ENCODE assay signal across 26 cellular contexts in genomic region chr20:61455508-61456215, GRCh38.
"Had no signal": no experiment of that assay in that cellular context is flagged by ENCODE, and none has a peak within 500 bp of the region (broad histone marks: within the 10 kb centered on the region; RNA-seq: fewer than 3 reads in every experiment).

No MANE protein-coding gene starts in this region.

- H3K4me1 ChIP-seq: Peyer's patch, SJSA1 had no signal

- ATAC-seq: K562, PC-3, T-cell had no signal

- H3K36me3 Mint-ChIP-seq: IgD-negative memory B cell, T-cell had no signal

- H3K4me3 ChIP-seq: K562, Peyer's patch, SJSA1, SK-N-MC had no signal

- FAIRE-seq: K562 had no signal

- H3K27ac ChIP-seq: KMS-11, Peyer's patch, SJSA1, SK-N-MC had no signal

- H3K27ac Mint-ChIP-seq: IgD-negative memory B cell, T-cell had no signal

- DNase-seq: Kasumi-1, MV-4-11, NCI-H1048, NCI-H1105, NCI-H1436 treated with DMSO at 0.1 percent for 48 hours, NCI-H1694 treated with DMSO at 0.1 percent for 48 hours, NCI-H1930, NCI-H2081, NCI-H2171, NCI-H226, NCI-H446, NCI-H510A, NCI-H524 treated with DMSO at 0.1 percent for 48 hours, NCI-H69, NCI-H774, PC-3, Peyer's patch, Right ventricle myocardium superior, SIG-M5, SW 1271, T-cell had no signal

- H3K4me1 Mint-ChIP-seq: IgD-negative memory B cell, T-cell had no signal

- H3K36me3 ChIP-seq: Peyer's patch, SJSA1 had no signal

- H3K9me3 ChIP-seq: Peyer's patch, SJSA1 had no signal

- H3K27me3 ChIP-seq: Peyer's patch had no signal

- H3K27me3 Mint-ChIP-seq: IgD-negative memory B cell, T-cell had no signal

- H3K4me3 Mint-ChIP-seq: T-cell had no signal
